Comparison of ENCODE assay signal across 28 cellular contexts in the genomic region with DNA sequence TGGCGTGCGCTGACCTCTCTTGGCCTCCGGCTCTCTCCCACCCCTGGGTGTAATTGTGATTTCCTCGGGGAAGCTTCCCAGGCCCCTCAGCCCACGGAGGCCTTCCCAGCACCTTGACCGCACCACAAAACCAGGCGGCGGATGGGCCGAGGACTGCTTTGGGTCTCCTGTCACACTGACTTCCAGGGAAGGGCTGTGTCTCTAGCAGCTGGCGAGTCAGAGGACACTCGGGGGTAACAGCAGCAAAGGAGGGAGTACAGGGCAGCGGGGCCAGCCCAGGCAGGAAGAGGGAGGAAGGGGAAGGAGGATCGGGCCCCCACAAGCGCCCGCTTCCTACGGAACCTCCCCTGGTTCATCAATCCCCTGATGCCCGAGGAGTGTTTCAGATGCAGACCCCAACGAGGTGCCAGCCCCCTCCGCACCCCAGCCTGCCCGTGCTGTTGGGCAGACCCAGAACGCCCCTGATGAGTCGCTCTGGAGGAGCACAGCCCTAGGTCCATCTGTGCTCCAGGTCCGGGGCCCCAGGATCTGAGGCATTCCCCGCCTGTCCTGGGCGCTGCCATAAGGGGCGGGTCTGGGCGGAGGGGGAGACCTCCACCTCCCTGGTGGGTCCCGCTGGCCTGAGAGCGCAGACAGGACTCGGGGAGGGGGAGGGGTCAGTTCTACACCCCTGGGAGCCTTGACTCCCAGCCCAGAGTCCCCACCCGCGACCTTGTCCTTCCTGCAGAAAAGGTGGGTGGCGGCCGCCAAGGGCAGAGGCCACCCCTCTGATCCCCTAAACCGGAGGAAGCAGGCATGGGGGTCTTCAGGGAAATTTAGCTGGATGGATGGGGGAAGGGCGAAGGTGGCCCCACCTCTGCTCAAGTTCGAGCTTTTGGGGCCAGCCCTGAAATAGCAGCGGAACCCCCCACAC. TPM values are rescaled to one million over a fixed set of nuclear protein-coding genes. Genes with fewer than 3 reads are reported as not detected.
DNase-seq lines count a peak whose midpoint lies in the region; ATAC-seq, FAIRE-seq and TF ChIP-seq lines count a peak whose summit lies in the region.
"Had no signal": no experiment of that assay in that cellular context is flagged by ENCODE, and none has a peak within 500 bp of the region (broad histone marks: within the 10 kb centered on the region; RNA-seq: fewer than 3 reads in every experiment).

No MANE protein-coding gene starts in this region.

- no peak overlapping the region for H2AK5ac ChIP-seq in mesendoderm (ENCODE audit: low read length)

- 55% methylated on average over 29 of the region's 38 CpGs for WGBS in A549 (ENCODE audit: missing lambda C conversion rate)
- WGBS in HUES64 = 54% methylated on average over 37 of the region's 38 CpGs
- WGBS in mesendoderm (ENCODE audit: extremely low coverage, insufficient coverage, low lambda C conversion rate) = no CpG with 5 or more reads among the region's 38 CpGs

- no peak overlapping the region for H2BK15ac ChIP-seq in mesendoderm (replicated peaks; ENCODE audit: low read depth)

- DNase-seq in A549 (ENCODE audit: low read depth in 1 of 2, low spot score in 1 of 2) (no peak), left ventricle myocardium superior (peak; percentile 32), mesendoderm (no peak), UCSD-AML1 (lab: John Stamatoyannopoulos, UW; ENCODE audit: unreplicated experiment) (no peak), foreskin melanocyte (no peak), activated gamma-delta T cell (lab: John Stamatoyannopoulos, UW) (no peak)
- DNase-seq in activated CD4-positive, alpha-beta T cell treated with anti-CD3 and anti-CD28 coated beads, Interleukin-2, amount 50 U/mL, for 4 hours = no peak
- DNase-seq: activated CD4-positive, CD25-positive, alpha-beta regulatory T cell treated with anti-CD3 and anti-CD28 coated beads, Interleukin-2, amount 50 U/mL, for 72 hours; activated gamma-delta T cell treated with Interleukin-2 at 50 U/mL for 16 hours; activated naive CD8-positive, alpha-beta T cell treated with anti-CD3 and anti-CD28 coated beads, Interleukin-2, amount 50 U/mL, for 24 hours; CD4-positive, alpha-beta memory T cell; cerebellar nuclear complex; DMS 273 treated with DMSO at 0.1 percent for 48 hours; immature natural killer cell; KBM-7; naive B cell; NCI-H2081 treated with DMSO at 0.1 percent for 48 hours; stimulated activated CD4-positive, alpha-beta T cell treated with anti-CD3 and anti-CD28 coated beads, Interleukin-2, amount 100 ng/mL, for 48 hours; T-helper 1 cell had no signal

- no peaks in the 10 kb centered on the region for H3K36me3 ChIP-seq in HUES64 (ENCODE audit: insufficient read depth, low read length)
- H3K36me3 ChIP-seq in mesendoderm (ENCODE audit: control insufficient read depth, insufficient read depth, low read length) = no peaks in the 10 kb centered on the region
- H3K36me3 ChIP-seq: left lung had no signal

- H3K4ac ChIP-seq in mesendoderm (ENCODE audit: low read depth, low read length) = no peak overlapping the region

- TF ChIP-seq CTCF in A549 (IDR thresholded peaks at IDR 0.05) = no peak

- H3K9ac ChIP-seq in HUES64 (ENCODE audit: low read depth, low read length) = no peak overlapping the region
- no peak overlapping the region for H3K9ac ChIP-seq in mesendoderm (ENCODE audit: low read length)

- H2BK120ac ChIP-seq in mesendoderm (ENCODE audit: low read depth, low read length) = no peak overlapping the region

- no peak overlapping the region for H3K18ac ChIP-seq in mesendoderm (ENCODE audit: low read length)

- no peak for TF ChIP-seq POLR2A in A549 (IDR thresholded peaks at IDR 0.05; ENCODE audit: low read length)

- H3K9me3 ChIP-seq in A549 (no peaks in the 10 kb centered on the region), HUES64 (ENCODE audit: insufficient read depth, low read depth, low read length) (no peaks in the 10 kb centered on the region)
- H3K9me3 ChIP-seq: left lung had no signal

- no peak overlapping the region for H3K23ac ChIP-seq in mesendoderm (ENCODE audit: low read length)

- H3K79me1 ChIP-seq in mesendoderm (ENCODE audit: low read length) = no peaks in the 10 kb centered on the region

- no peaks in the 10 kb centered on the region for H3K79me2 ChIP-seq in mesendoderm (ENCODE audit: control insufficient read depth, insufficient read depth, low read length)

- no peak overlapping the region for H2BK5ac ChIP-seq in mesendoderm (ENCODE audit: low read length)

- H3K27ac ChIP-seq in A549 (no peak overlapping the region; a peak in 1 of 6 replicates), HUES64 (ENCODE audit: low read depth, low read length) (no peak overlapping the region), mesendoderm (ENCODE audit: low read depth, low read length) (no peak overlapping the region)
- H3K27ac ChIP-seq: epithelial cell of prostate, left lung had no signal

- POLR2A ChIA-PET in A549 (lab: Yijun Ruan, JAX) = no interaction called here

- FAIRE-seq in A549 (lab: Jason Lieb, UNC) = no peak
- FAIRE-seq: A204.1 had no signal

- H3K4me1 ChIP-seq in A549 = 0 out of 3 replicates have a peak, but pooled peaks cover 4% of the 10 kb centered on the region
- H3K4me1 ChIP-seq in HUES64 (ENCODE audit: insufficient read depth, low read length) = peaks cover 7% of the 10 kb centered on the region; the same call in 1 of the 2 replicates
- H3K4me1 ChIP-seq in mesendoderm (ENCODE audit: control insufficient read depth, low read depth, low read length) = no peaks in the 10 kb centered on the region
- H3K4me1 ChIP-seq: left lung had no signal

- ATAC-seq in A549 = no peak
- no peak for ATAC-seq in left ventricle myocardium superior
- ATAC-seq: activated naive CD8-positive, alpha-beta T cell treated with anti-CD3 and anti-CD28 coated beads, Interleukin-2, amount 50 U/mL, for 24 hours; HCT116; left lung had no signal

- intact Hi-C loops in left ventricle myocardium superior (cut with micrococcal nuclease) = no loop called here

- no peak for TF ChIP-seq EP300 in A549 (IDR thresholded peaks at IDR 0.05)

- CTCF ChIA-PET in A549 (lab: Yijun Ruan, JAX) = interaction anchor here (0.9 to 4.8 kb wide), 3 partner anchors 22 to 51 kb away, joined by 3 to 21 read pairs (median 11); no protein-coding TSS in a partner anchor

- no peak overlapping the region for H3K56ac ChIP-seq in mesendoderm (ENCODE audit: low read length)

- TF ChIP-seq RAD21 in A549 (conservative IDR thresholded peaks at IDR 0.05 in 1 of 2, IDR thresholded peaks at IDR 0.05 in 1 of 2) = no peak

- H3K4me2 ChIP-seq in A549 (peak overlapping the region; percentile 82), mesendoderm (ENCODE audit: low read length) (peak overlapping the region; percentile 44)

- H3K4me3 ChIP-seq in A549 (peak overlapping the region; percentile 36; the same call in 1 of the 3 replicates), HUES64 (ENCODE audit: low read length) (peak overlapping the region; percentile 53), mesendoderm (ENCODE audit: low read length) (no peak overlapping the region)
- H3K4me3 ChIP-seq: left lung had no signal

- H4K8ac ChIP-seq in mesendoderm (ENCODE audit: low read depth, low read length) = no peak overlapping the region

- H4K5ac ChIP-seq in mesendoderm (ENCODE audit: low read length) = no peak overlapping the region

- H3K27me3 ChIP-seq in HUES64 (ENCODE audit: insufficient read depth, low read length) (peaks cover 33% of the 10 kb centered on the region), mesendoderm (ENCODE audit: insufficient read depth, low read length, poor library complexity) (peaks cover 7% of the 10 kb centered on the region)

TF ChIP-seq in A549, 52 proteins besides CTCF, POLR2A, EP300 and RAD21:
- TF ChIP-seq SREBF2 (IDR thresholded peaks at IDR 0.05) = no peak
- TF ChIP-seq SMC3 (IDR thresholded peaks at IDR 0.05) = no peak
- TF ChIP-seq HOXA7 (CRISPR knock-in tag; IDR thresholded peaks at IDR 0.05) = no peak
- no peak for TF ChIP-seq FOXS1 (CRISPR knock-in tag; IDR thresholded peaks at IDR 0.05)
- TF ChIP-seq CHD4 (IDR thresholded peaks at IDR 0.05; ENCODE audit: borderline replicate concordance) = no peak
- TF ChIP-seq NPAS2 (CRISPR knock-in tag; IDR thresholded peaks at IDR 0.05; ENCODE audit: borderline replicate concordance) = no peak
- TF ChIP-seq RFX5 (IDR thresholded peaks at IDR 0.05) = no peak
- TF ChIP-seq NFE2L2 (conservative IDR thresholded peaks at IDR 0.05; ENCODE audit: low read length) = no peak
- TF ChIP-seq CHD2 (IDR thresholded peaks at IDR 0.05; ENCODE audit: low read length, partially characterized antibody) = no peak
- TF ChIP-seq TP53 (CRISPR knock-in tag; IDR thresholded peaks at IDR 0.05) = no peak
- TF ChIP-seq JUNB (IDR thresholded peaks at IDR 0.05) = no peak
- TF ChIP-seq BHLHE40 (IDR thresholded peaks at IDR 0.05; ENCODE audit: low read depth, low read length) = no peak
- no peak for TF ChIP-seq ZFP36 (IDR thresholded peaks at IDR 0.05; ENCODE audit: borderline replicate concordance, partially characterized antibody)
- no peak for TF ChIP-seq HOXB13 (CRISPR knock-in tag; IDR thresholded peaks at IDR 0.05; ENCODE audit: low read depth)
- TF ChIP-seq HOXB5 (CRISPR knock-in tag; IDR thresholded peaks at IDR 0.05) = no peak
- no peak for TF ChIP-seq HDAC2 (IDR thresholded peaks at IDR 0.05)
- no peak for TF ChIP-seq ZSCAN20 (CRISPR knock-in tag; IDR thresholded peaks at IDR 0.05)
- TF ChIP-seq PBX3 (IDR thresholded peaks at IDR 0.05) = no peak

RNA-seq across cellular contexts. Expression of gene CHRNA4, which starts 1.0 kb away (rescaled TPM):
- polyA plus RNA-seq in A549 (2011; rRNA removed) = 0.03 and 0.09 TPM in 2 replicates
- polyA plus RNA-seq in A549 (2012; cell fraction: cytosol; rRNA removed) = 0.05 TPM in 2 replicates
- polyA plus RNA-seq in A549 (2012; cell fraction: nucleus; rRNA removed) = 0.15 and 0.20 TPM in 2 replicates
- polyA plus RNA-seq in A549 (2017; fragmentation: RNase III; extraction: RNeasy Plus Mini Kit Qiagen cat#74134 plus additional on column Dnase treatment) = 0.08 to 0.23 TPM (median 0.21 TPM) in 3 replicates
- 0.24 TPM in 1 of 2 replicates, not detected in the other for polyA minus RNA-seq in A549 (2011; rRNA and poly(A)+ RNA removed)
- 0.60 TPM for polyA plus RNA-seq in HUES64 (2013, experiment 1 of 2)
- polyA plus RNA-seq in HUES64 (2013, experiment 2 of 2) = 1.7 TPM
- 1.8 TPM for total RNA-seq in left ventricle myocardium superior
- 0.15 TPM for polyA plus RNA-seq in mesendoderm (2013, experiment 1 of 2)
- 0.13 TPM for polyA plus RNA-seq in mesendoderm (2013, experiment 2 of 2)
- total RNA-seq: CD4-positive, alpha-beta memory T cell; left lung; MCF 10A; osteoblast; renal cortical epithelial cell; RPMI7951 had no signal
- polyA plus RNA-seq: CD4-positive, alpha-beta memory T cell; immature natural killer cell had no signal
